Comparison of ENCODE assay signal across 8 cellular contexts in the genomic region with DNA sequence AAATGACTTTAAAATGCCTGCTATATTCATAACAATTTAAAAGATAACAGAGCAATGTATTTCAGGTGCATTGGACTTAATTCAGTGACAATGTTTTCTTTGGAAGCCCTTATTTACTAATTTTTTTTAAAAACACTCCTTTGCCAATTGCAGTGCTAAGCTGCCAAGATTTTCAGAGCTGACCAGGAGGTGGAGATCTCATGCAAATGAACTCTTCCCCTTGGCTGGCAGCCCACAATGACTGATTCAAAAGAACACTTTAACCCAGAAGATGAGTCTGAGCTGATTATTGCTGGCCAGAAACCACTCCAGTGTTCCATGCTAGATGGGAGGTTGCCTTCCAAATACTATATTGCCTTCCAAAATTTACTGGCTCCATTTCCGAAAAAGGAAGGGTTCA.
A peak's percentile ranks its signal among the peaks of the same experiment; 100 is the strongest.
DNase-seq lines count a peak whose midpoint lies in the region; ATAC-seq and TF ChIP-seq lines count a peak whose summit lies in the region.

No MANE protein-coding gene starts in this region.

- H3K27me3 Mint-ChIP-seq in Calu3 (ENCODE audit: unreplicated experiment) (no peaks in the 10 kb centered on the region), MCF 10A (ENCODE audit: insufficient read depth, unreplicated experiment) (peaks cover 63% of the 10 kb centered on the region)
- peaks cover 2% of the 10 kb centered on the region for H3K27me3 Mint-ChIP-seq in activated CD4-positive, alpha-beta memory T cell treated with anti-CD3 and anti-CD28 coated beads, Interleukin-2, amount 10 ng/mL, durations not matched to agents 7 days and 5 days

- intact Hi-C loops in Calu3 (cut with micrococcal nuclease; ENCODE audit: unreplicated experiment) (loop anchor here (5.0 to 10.0 kb wide), 2 partner anchors 124 to 226 kb away; no protein-coding TSS in a partner anchor), MCF 10A (cut with micrococcal nuclease) (loop anchor here (5.0 kb wide), 1 partner anchor 241 kb away; no protein-coding TSS in a partner anchor)

- no peaks in the 10 kb centered on the region for H3K9me3 Mint-ChIP-seq in Calu3 (ENCODE audit: low read depth, unreplicated experiment)
- no peaks in the 10 kb centered on the region for H3K9me3 Mint-ChIP-seq in MCF 10A (ENCODE audit: unreplicated experiment)
- no peaks in the 10 kb centered on the region for H3K9me3 Mint-ChIP-seq in activated CD4-positive, alpha-beta memory T cell treated with anti-CD3 and anti-CD28 coated beads, Interleukin-2, amount 10 ng/mL, durations not matched to agents 7 days and 5 days

- H3K4me1 Mint-ChIP-seq in Calu3 (ENCODE audit: low read depth, unreplicated experiment) (no peaks in the 10 kb centered on the region), MCF 10A (ENCODE audit: insufficient read depth, unreplicated experiment) (no peaks in the 10 kb centered on the region)
- H3K4me1 Mint-ChIP-seq in activated CD4-positive, alpha-beta memory T cell treated with anti-CD3 and anti-CD28 coated beads, Interleukin-2, amount 10 ng/mL, durations not matched to agents 7 days and 5 days, result no peaks in the 10 kb centered on the region

- no TSS peak for BruUV-seq in Calu3 (replicated peaks; lab: Mats Ljungman, UMichigan)
- no TSS peak for BruUV-seq in MCF 10A (replicated peaks; lab: Mats Ljungman, UMichigan)

- H3K4me3 Mint-ChIP-seq in Calu3 (ENCODE audit: low read depth, unreplicated experiment) (no peak overlapping the region), MCF 10A (ENCODE audit: unreplicated experiment) (no peak overlapping the region)
- no peak overlapping the region for H3K4me3 Mint-ChIP-seq in activated CD4-positive, alpha-beta memory T cell treated with anti-CD3 and anti-CD28 coated beads, Interleukin-2, amount 10 ng/mL, durations not matched to agents 7 days and 5 days

- no peaks in the 10 kb centered on the region for H3K36me3 Mint-ChIP-seq in Calu3 (ENCODE audit: insufficient read depth, unreplicated experiment)
- no peaks in the 10 kb centered on the region for H3K36me3 Mint-ChIP-seq in MCF 10A (ENCODE audit: insufficient read depth, unreplicated experiment)
- H3K36me3 Mint-ChIP-seq in activated CD4-positive, alpha-beta memory T cell treated with anti-CD3 and anti-CD28 coated beads, Interleukin-2, amount 10 ng/mL, durations not matched to agents 7 days and 5 days (ENCODE audit: low read depth), result no peaks in the 10 kb centered on the region

- CTCF ChIA-PET in Calu3 (lab: Charles Lee) (interaction anchor here (0.7 to 1.8 kb wide), 4 partner anchors 174 to 303 kb away, joined by 3 to 11 read pairs (median 6); no protein-coding TSS in a partner anchor), MCF 10A (lab: Yijun Ruan, JAX) (interaction anchor here (0.6 kb wide), 1 partner anchor 434 kb away, joined by 3 read pairs; no protein-coding TSS in a partner anchor)
- CTCF ChIA-PET in activated CD4-positive, alpha-beta memory T cell treated with anti-CD3 and anti-CD28 coated beads, Interleukin-2, amount 10 ng/mL, durations not matched to agents 7 days and 5 days (lab: Charles Lee), result no interaction called here

- POLR2A ChIA-PET in MCF 10A (lab: Yijun Ruan, JAX), result interaction anchor here (0.5 kb wide), 2 partner anchors 48 to 998 kb away, joined by 3 read pairs; no protein-coding TSS in a partner anchor
- POLR2A ChIA-PET in activated CD4-positive, alpha-beta memory T cell treated with anti-CD3 and anti-CD28 coated beads, Interleukin-2, amount 10 ng/mL, durations not matched to agents 7 days and 5 days (lab: Charles Lee), result no interaction called here

- no peak for TF ChIP-seq CTCF in Calu3 (IDR thresholded peaks at IDR 0.05; ENCODE audit: unreplicated experiment)
- no peak for TF ChIP-seq CTCF in MCF 10A (IDR thresholded peaks at IDR 0.05; ENCODE audit: unreplicated experiment)

- ATAC-seq in HG03571 (IDR thresholded peaks at IDR 0.05; ENCODE audit: unreplicated experiment) (no peak), HG02981 (IDR thresholded peaks at IDR 0.05; ENCODE audit: unreplicated experiment) (no peak)

- H3K27ac Mint-ChIP-seq in Calu3 (ENCODE audit: unreplicated experiment) (no peak overlapping the region), MCF 10A (ENCODE audit: low read depth, unreplicated experiment) (no peak overlapping the region)
- no peak overlapping the region for H3K27ac Mint-ChIP-seq in activated CD4-positive, alpha-beta memory T cell treated with anti-CD3 and anti-CD28 coated beads, Interleukin-2, amount 10 ng/mL, durations not matched to agents 7 days and 5 days

- DNase-seq in Calu3, result peak; percentile 61
- DNase-seq in NCI-H1105 treated with DMSO at 0.1 percent for 48 hours (lab: John Stamatoyannopoulos, UW), result peak; percentile 73
- peak; percentile 79 for DNase-seq in MCF 10A (ENCODE audit: unreplicated experiment)
- peak; percentile 48 for DNase-seq in left kidney (ENCODE audit: low read depth, low spot score)
- DNase-seq in activated CD4-positive, alpha-beta memory T cell treated with anti-CD3 and anti-CD28 coated beads, Interleukin-2, amount 10 ng/mL, durations not matched to agents 7 days and 5 days, result no peak
- DNase-seq in NCI-H510A treated with DMSO at 0.1 percent for 48 hours (lab: John Stamatoyannopoulos, UW), result no peak

Comparison
In these comparisons a context has a peak if more than half of its experiments do, and no peak if none do; other contexts are left out.
1. DNase-seq: peak in Calu3 (single experiment), NCI-H1105 treated with DMSO at 0.1 percent for 48 hours (single experiment), MCF 10A (single experiment) and left kidney (single experiment); none in activated CD4-positive, alpha-beta memory T cell treated with anti-CD3 and anti-CD28 coated beads, Interleukin-2, amount 10 ng/mL, durations not matched to agents 7 days and 5 days (single experiment) and NCI-H510A treated with DMSO at 0.1 percent for 48 hours (single experiment).